In the genomic region with DNA sequence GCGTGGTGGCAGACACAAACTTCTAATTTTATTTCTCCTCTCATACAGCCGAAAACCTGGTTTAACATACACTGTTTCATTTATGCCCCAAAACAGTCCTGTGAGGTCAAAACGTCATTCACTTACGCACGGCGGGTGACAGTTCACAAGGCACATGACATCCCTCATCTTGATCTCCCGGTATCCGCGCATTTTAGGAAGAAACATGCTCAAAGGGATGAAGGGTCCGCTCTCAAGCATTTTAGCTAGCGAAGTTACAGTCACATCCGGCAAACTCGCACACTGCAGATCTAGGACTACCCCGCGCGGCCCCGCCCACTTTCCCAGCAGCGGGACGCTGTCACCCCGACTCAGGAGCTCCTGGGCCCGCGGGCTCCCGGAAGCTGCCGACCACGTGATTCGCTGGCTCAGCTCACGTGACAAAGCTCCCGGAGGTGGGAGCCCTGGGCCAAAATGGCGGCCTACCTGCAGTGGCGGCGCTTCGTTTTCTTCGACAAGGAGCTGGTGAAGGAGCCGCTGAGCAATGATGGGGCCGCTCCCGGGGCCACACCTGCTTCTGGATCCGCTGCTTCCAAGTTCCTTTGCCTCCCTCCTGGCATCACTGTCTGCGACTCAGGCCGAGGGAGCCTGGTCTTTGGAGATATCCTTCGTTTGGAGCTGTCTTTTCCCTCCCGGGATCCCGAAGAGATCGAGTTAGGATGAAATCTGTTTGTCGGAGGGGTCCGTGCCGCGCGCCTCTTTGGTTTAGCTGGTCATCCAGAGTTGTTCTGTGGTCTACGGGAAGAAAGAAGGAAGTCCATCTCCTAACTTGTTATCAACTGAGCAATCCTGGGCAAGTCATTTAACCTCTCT, we compare ENCODE assay signal across 1 cellular context.
TF ChIP-seq lines count a peak whose summit lies in the region.

Gene VPS11, plus strand, starts transcription at position 448 of the 852 bp plus-strand sequence. Its CDS starts 6 bp downstream, at position 454.

TF ChIP-seq in HEK293, 187 proteins besides CTCF, POLR2A, EP300 and RAD21 (continued from another document and continues in another):
- TF ChIP-seq PRDM6 (tag by site-specific recombination; IDR thresholded peaks at IDR 0.05), result no peak
- no peak for TF ChIP-seq ZNF449 (tag by site-specific recombination; IDR thresholded peaks at IDR 0.05)
- TF ChIP-seq ZNF280C (tag by site-specific recombination; IDR thresholded peaks at IDR 0.05), result no peak
- TF ChIP-seq ZNF223 (tag by site-specific recombination; IDR thresholded peaks at IDR 0.05), result no peak
- TF ChIP-seq, protein P1, sequence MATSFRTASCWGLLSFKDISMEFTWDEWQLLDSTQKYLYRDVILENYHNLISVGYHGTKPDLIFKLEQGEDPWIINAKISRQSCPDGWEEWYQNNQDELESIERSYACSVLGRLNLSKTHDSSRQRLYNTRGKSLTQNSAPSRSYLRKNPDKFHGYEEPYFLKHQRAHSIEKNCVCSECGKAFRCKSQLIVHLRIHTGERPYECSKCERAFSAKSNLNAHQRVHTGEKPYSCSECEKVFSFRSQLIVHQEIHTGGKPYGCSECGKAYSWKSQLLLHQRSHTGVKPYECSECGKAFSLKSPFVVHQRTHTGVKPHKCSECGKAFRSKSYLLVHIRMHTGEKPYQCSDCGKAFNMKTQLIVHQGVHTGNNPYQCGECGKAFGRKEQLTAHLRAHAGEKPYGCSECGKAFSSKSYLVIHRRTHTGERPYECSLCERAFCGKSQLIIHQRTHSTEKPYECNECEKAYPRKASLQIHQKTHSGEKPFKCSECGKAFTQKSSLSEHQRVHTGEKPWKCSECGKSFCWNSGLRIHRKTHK (tag by site-specific recombination; IDR thresholded peaks at IDR 0.05), result no peak
- TF ChIP-seq ZNF366 (tag by site-specific recombination; conservative IDR thresholded peaks at IDR 0.05), result no peak
- TF ChIP-seq ZBTB21 (tag by site-specific recombination; IDR thresholded peaks at IDR 0.05), result no peak
- TF ChIP-seq KLF17 (tag by site-specific recombination; IDR thresholded peaks at IDR 0.05), result no peak
- no peak for TF ChIP-seq ZNF10 (tag by site-specific recombination; IDR thresholded peaks at IDR 0.05)
- TF ChIP-seq ZNF561 (tag by site-specific recombination; IDR thresholded peaks at IDR 0.05; ENCODE audit: borderline replicate concordance), result peak; percentile 84; the same call in 1 of the 2 replicates
- TF ChIP-seq ZNF324 (tag by site-specific recombination; IDR thresholded peaks at IDR 0.05), result peak; percentile 44; the same call in 1 of the 2 replicates
- TF ChIP-seq HOXD13 (CRISPR knock-in tag; IDR thresholded peaks at IDR 0.05; ENCODE audit: borderline replicate concordance), result no peak
- TF ChIP-seq SETDB1 (IDR thresholded peaks at IDR 0.05; ENCODE audit: insufficient read length, low read length), result no peak
- TF ChIP-seq ZNF645 (tag by site-specific recombination; IDR thresholded peaks at IDR 0.05), result no peak
- TF ChIP-seq ZNF37A (tag by site-specific recombination; IDR thresholded peaks at IDR 0.05), result no peak
- TF ChIP-seq ZNF488 (tag by site-specific recombination; IDR thresholded peaks at IDR 0.05), result no peak
- 0 out of 2 replicates have a peak, but pooled peaks have one; percentile 40 for TF ChIP-seq KLF8 (tag by site-specific recombination; IDR thresholded peaks at IDR 0.05)
- TF ChIP-seq GLIS2 (tag by site-specific recombination; IDR thresholded peaks at IDR 0.05), result no peak
- no peak for TF ChIP-seq ZNF530 (tag by site-specific recombination; IDR thresholded peaks at IDR 0.05; ENCODE audit: low read depth)
- no peak for TF ChIP-seq ZNF549 (tag by site-specific recombination; IDR thresholded peaks at IDR 0.05)
- no peak for TF ChIP-seq ZNF510 (tag by site-specific recombination; IDR thresholded peaks at IDR 0.05; ENCODE audit: insufficient replicate concordance)
- no peak for TF ChIP-seq ZNF544 (tag by site-specific recombination; IDR thresholded peaks at IDR 0.05)
- TF ChIP-seq YY1 (tag by site-specific recombination; IDR thresholded peaks at IDR 0.05), result peak; percentile 88
- TF ChIP-seq TSHZ1 (tag by site-specific recombination; IDR thresholded peaks at IDR 0.05; ENCODE audit: borderline replicate concordance), result no peak
- no peak for TF ChIP-seq ZNF174 (tag by site-specific recombination; IDR thresholded peaks at IDR 0.05)
- TF ChIP-seq SP3 (tag by site-specific recombination; IDR thresholded peaks at IDR 0.05), result peak; percentile 74
- TF ChIP-seq ZNF202 (tag by site-specific recombination; IDR thresholded peaks at IDR 0.05; ENCODE audit: borderline replicate concordance), result no peak
- TF ChIP-seq IKZF3 (tag by site-specific recombination; IDR thresholded peaks at IDR 0.05), result peak; percentile 59; the same call in 1 of the 2 replicates
- TF ChIP-seq EGR2 (tag by site-specific recombination; IDR thresholded peaks at IDR 0.05; ENCODE audit: low read depth), result no peak
- TF ChIP-seq ZNF768 (tag by site-specific recombination; IDR thresholded peaks at IDR 0.05), result no peak
- no peak for TF ChIP-seq ZNF23 (tag by site-specific recombination; IDR thresholded peaks at IDR 0.05; ENCODE audit: borderline replicate concordance)
- TF ChIP-seq ZNF777 (tag by site-specific recombination; IDR thresholded peaks at IDR 0.05; ENCODE audit: borderline replicate concordance), result no peak
- TF ChIP-seq, protein P2, sequence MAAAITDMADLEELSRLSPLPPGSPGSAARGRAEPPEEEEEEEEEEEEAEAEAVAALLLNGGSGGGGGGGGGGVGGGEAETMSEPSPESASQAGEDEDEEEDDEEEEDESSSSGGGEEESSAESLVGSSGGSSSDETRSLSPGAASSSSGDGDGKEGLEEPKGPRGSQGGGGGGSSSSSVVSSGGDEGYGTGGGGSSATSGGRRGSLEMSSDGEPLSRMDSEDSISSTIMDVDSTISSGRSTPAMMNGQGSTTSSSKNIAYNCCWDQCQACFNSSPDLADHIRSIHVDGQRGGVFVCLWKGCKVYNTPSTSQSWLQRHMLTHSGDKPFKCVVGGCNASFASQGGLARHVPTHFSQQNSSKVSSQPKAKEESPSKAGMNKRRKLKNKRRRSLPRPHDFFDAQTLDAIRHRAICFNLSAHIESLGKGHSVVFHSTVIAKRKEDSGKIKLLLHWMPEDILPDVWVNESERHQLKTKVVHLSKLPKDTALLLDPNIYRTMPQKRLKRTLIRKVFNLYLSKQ (tag by site-specific recombination; IDR thresholded peaks at IDR 0.05; ENCODE audit: borderline replicate concordance), result no peak
